Comparison of ENCODE assay signal across 8 cellular contexts in the genomic region with DNA sequence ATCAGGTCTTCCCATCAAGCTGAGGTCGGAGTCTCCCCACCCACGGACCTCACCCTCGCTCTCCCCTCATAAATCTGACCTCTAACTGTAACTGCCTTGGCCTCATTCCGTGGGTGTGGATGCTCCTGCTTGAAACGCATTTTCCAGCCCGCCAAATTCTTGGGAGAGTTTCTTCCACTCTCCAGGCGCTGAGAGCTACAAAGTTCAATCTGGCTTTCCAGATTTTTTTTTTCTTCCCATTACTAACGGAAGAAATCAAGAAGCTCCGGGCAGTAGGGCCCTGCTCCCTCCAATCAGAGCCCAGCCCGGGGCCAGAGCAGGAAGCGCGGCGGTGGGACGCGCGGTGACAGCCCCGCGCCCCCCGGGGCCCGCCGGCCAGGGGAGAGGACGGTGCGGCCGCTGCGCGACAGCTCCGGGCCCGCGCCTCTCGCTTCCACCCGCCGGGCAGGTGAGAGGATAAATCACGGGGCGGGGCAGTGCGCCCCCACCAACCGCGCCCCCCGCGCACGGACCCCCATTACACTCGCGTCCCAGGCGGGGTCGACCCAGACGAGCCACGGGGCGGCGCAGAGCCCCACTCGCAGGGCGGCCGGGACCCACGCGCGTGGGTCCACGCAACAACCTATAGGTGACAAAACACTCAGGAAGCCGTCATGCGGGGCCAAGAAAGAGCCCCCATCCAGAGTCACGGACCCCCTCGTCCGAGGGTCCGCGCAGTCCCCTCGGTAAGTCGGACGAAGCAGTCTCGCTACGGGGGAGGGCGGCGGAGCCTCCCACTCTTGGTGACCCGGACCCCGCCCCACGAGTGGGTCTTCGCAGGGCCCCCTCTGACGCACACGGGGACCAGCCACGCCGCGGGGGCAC. TPM values are rescaled to one million over a fixed set of nuclear protein-coding genes. Genes with fewer than 3 reads are reported as not detected.
DNase-seq lines count a peak whose midpoint lies in the region; ATAC-seq, FAIRE-seq and TF ChIP-seq lines count a peak whose summit lies in the region.

No MANE protein-coding gene starts in this region.

- no peak for ATAC-seq in CD4-positive, CD25-positive, alpha-beta regulatory T cell (ENCODE audit: low read depth in 2 of 2)
- ATAC-seq in stimulated activated naive CD8-positive, alpha-beta T cell treated with anti-CD3 and anti-CD28 coated beads, Interleukin-15, Interleukin-2, amounts not matched to agents 100 U/mL and 50 U/mL, for 24 hours, result no peak

- peaks cover 0 to 5% (median 0%) of the 10 kb centered on the region in 7 donors for H3K9me3 Mint-ChIP-seq in CD4-positive, CD25-positive, alpha-beta regulatory T cell
- no peaks in the 10 kb centered on the region for H3K9me3 Mint-ChIP-seq in MCF 10A (ENCODE audit: unreplicated experiment)

- H3K36me3 Mint-ChIP-seq in CD4-positive, CD25-positive, alpha-beta regulatory T cell, result peaks cover 2% of the 10 kb centered on the region
- H3K36me3 Mint-ChIP-seq in MCF 10A (ENCODE audit: insufficient read depth, unreplicated experiment), result no peaks in the 10 kb centered on the region

- no peak for FAIRE-seq in kidney (lab: Jason Lieb, UNC)

- POLR2A ChIA-PET in MCF 10A (lab: Yijun Ruan, JAX), result interaction anchor here (0.6 to 6.6 kb wide), 13 partner anchors 10 to 1298 kb away, joined by 3 to 62 read pairs (median 5); a partner anchor contains a TSS

- CTCF ChIA-PET in MCF 10A (lab: Yijun Ruan, JAX), result interaction anchor here (0.9 to 6.2 kb wide), 12 partner anchors 10 to 134 kb away, joined by 3 to 20 read pairs (median 4); no protein-coding TSS in a partner anchor

- H3K4me1 ChIP-seq in CD4-positive, CD25-positive, alpha-beta regulatory T cell (ENCODE audit: control insufficient read depth, insufficient read depth, low read length, poor library complexity, severe bottlenecking), result peaks cover 16% of the 10 kb centered on the region
- H3K4me1 ChIP-seq in kidney (ENCODE audit: control insufficient read depth in 1 of 2, insufficient read depth in 1 of 2, low read depth in 1 of 2, low read length in 2 of 2), result peaks cover 4 to 8% of the 10 kb centered on the region in 2 donors

- peak overlapping the region; percentile 82 to 87 (median 85) for H3K4me3 Mint-ChIP-seq in CD4-positive, CD25-positive, alpha-beta regulatory T cell
- H3K4me3 Mint-ChIP-seq in MCF 10A (ENCODE audit: unreplicated experiment), result peak overlapping the region; percentile 77

- H3K27me3 Mint-ChIP-seq in CD4-positive, CD25-positive, alpha-beta regulatory T cell, result peaks cover 19% of the 10 kb centered on the region
- no peaks in the 10 kb centered on the region for H3K27me3 Mint-ChIP-seq in MCF 10A (ENCODE audit: insufficient read depth, unreplicated experiment)

- peaks cover 1% of the 10 kb centered on the region for H3K27me3 ChIP-seq in CD4-positive, CD25-positive, alpha-beta regulatory T cell (ENCODE audit: control insufficient read depth, insufficient read depth, low read length)

- TF ChIP-seq CTCF in MCF 10A (IDR thresholded peaks at IDR 0.05; ENCODE audit: unreplicated experiment) (no peak), kidney (IDR thresholded peaks at IDR 0.05; ENCODE audit: borderline replicate concordance, extremely low read depth, insufficient read depth) (no peak)

- no TSS peak for BruUV-seq in MCF 10A (replicated peaks; lab: Mats Ljungman, UMichigan)

- H3K9me3 ChIP-seq in CD4-positive, CD25-positive, alpha-beta regulatory T cell (ENCODE audit: control insufficient read depth in 2 of 2, low read length in 2 of 2), result no peaks in the 10 kb centered on the region
- no peaks in the 10 kb centered on the region for H3K9me3 ChIP-seq in kidney (ENCODE audit: control insufficient read depth in 1 of 2, low read length in 2 of 2)

- H3K36me3 ChIP-seq in CD4-positive, CD25-positive, alpha-beta regulatory T cell (ENCODE audit: control insufficient read depth, insufficient read depth, low read length), result no peaks in the 10 kb centered on the region
- H3K36me3 ChIP-seq in kidney (ENCODE audit: control insufficient read depth in 1 of 2, insufficient read depth in 2 of 2, low read length in 2 of 2), result no peaks in the 10 kb centered on the region

- peak in 2 of 3 donors; percentile 16 to 22 for DNase-seq in CD4-positive, CD25-positive, alpha-beta regulatory T cell
- DNase-seq in RPMI7951 (ENCODE audit: low read depth), result peak; percentile 52
- DNase-seq in MCF 10A (ENCODE audit: unreplicated experiment), result peak; percentile 29
- peak; percentile 79 for DNase-seq in kidney
- DNase-seq in stimulated activated naive CD8-positive, alpha-beta T cell treated with anti-CD3 and anti-CD28 coated beads, Interleukin-15, Interleukin-2, amounts not matched to agents 100 U/mL and 50 U/mL, for 24 hours, result peak; percentile 37
- no peak for DNase-seq in NCI-H526 (lab: John Stamatoyannopoulos, UW)
- DNase-seq in anterior cingulate cortex (lab: John Stamatoyannopoulos, UW), result no peak
- no peak for DNase-seq in NCI-H1694 treated with DMSO at 0.1 percent for 48 hours (lab: John Stamatoyannopoulos, UW)

- intact Hi-C loops in MCF 10A (cut with micrococcal nuclease), result loop anchor here (2.0 kb wide), 1 partner anchor 40 kb away; no protein-coding TSS in a partner anchor
- intact Hi-C loops in kidney (cut with DNase I), result no loop called here

- H3K27ac Mint-ChIP-seq in CD4-positive, CD25-positive, alpha-beta regulatory T cell, result peak overlapping the region in 2 of 3 donors; percentile 87 to 88
- H3K27ac Mint-ChIP-seq in MCF 10A (ENCODE audit: low read depth, unreplicated experiment), result no peak overlapping the region

- H3K4me3 ChIP-seq in CD4-positive, CD25-positive, alpha-beta regulatory T cell (ENCODE audit: low read depth, low read length), result peak overlapping the region; percentile 47
- peak overlapping the region; percentile 65 to 69 for H3K4me3 ChIP-seq in kidney (ENCODE audit: low read length in 2 of 2)

- peak overlapping the region; percentile 5 for H3K27ac ChIP-seq in CD4-positive, CD25-positive, alpha-beta regulatory T cell (ENCODE audit: insufficient read depth, low read length, poor library complexity, severe bottlenecking)
- peak overlapping the region; percentile 63 to 72 for H3K27ac ChIP-seq in kidney (ENCODE audit: low read depth in 2 of 2, low read length in 2 of 2)

- peak overlapping the region; percentile 55 to 58 for H3K9ac ChIP-seq in kidney (ENCODE audit: low read length in 2 of 2)

- H3K4me1 Mint-ChIP-seq in CD4-positive, CD25-positive, alpha-beta regulatory T cell, result peaks cover 7 to 35% (median 18%) of the 10 kb centered on the region in 4 donors
- H3K4me1 Mint-ChIP-seq in MCF 10A (ENCODE audit: insufficient read depth, unreplicated experiment), result peaks cover 34% of the 10 kb centered on the region

RNA-seq across cellular contexts. Expression of a gene that starts 0.9 kb away (rescaled TPM):
- 5.0 TPM for total RNA-seq in CD4-positive, CD25-positive, alpha-beta regulatory T cell
- 1 to 10 TPM; 1.8 to 4.1 (median 2.1) TPM for polyA plus RNA-seq in CD4-positive, CD25-positive, alpha-beta regulatory T cell
- total RNA-seq in RPMI7951 (2014; rRNA removed; shearing (Covaris generic)), result 31.4 and 33.0 TPM in 2 replicates
- total RNA-seq in MCF 10A (2022), result 22.5 and 29.4 TPM in 2 replicates
- total RNA-seq in kidney, result 26.3 TPM
- polyA plus RNA-seq in kidney (ENCODE audit: insufficient read depth, low read depth, low replicate concordance), result 2.6 TPM

Comparison
In these comparisons a context has a peak if more than half of its experiments do, and no peak if none do; other contexts are left out.
1. DNase-seq: peak in CD4-positive, CD25-positive, alpha-beta regulatory T cell (2 of 3), RPMI7951 (single experiment), MCF 10A (single experiment), kidney (single experiment) and stimulated activated naive CD8-positive, alpha-beta T cell treated with anti-CD3 and anti-CD28 coated beads, Interleukin-15, Interleukin-2, amounts not matched to agents 100 U/mL and 50 U/mL, for 24 hours (single experiment); none in NCI-H526 (0 of 2), anterior cingulate cortex (0 of 58) and NCI-H1694 treated with DMSO at 0.1 percent for 48 hours (single experiment).